In the genomic region with DNA sequence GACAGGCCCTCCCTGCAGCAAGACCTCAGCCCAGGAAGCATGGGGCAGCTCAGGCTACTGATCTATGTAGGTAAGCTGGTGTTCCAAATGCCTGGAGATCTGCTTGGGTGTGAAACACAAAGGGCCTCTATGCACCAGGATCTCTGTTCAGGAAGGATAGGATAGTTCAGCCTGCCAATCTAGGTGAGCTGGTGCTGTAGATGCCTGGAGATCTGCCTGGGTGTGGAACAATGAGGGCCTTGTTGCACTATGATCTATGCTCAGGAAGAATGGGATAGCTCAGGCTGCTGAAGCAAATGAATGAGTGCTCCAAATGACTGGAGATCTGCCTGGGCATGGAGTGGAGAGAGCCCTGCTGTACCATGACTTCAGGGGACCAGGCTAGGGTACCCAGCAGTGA, we compare ENCODE assay signal across 28 cellular contexts. TPM values are rescaled to one million over a fixed set of nuclear protein-coding genes. Genes with fewer than 3 reads are reported as not detected.
DNase-seq lines count a peak whose midpoint lies in the region; ATAC-seq, FAIRE-seq and TF ChIP-seq lines count a peak whose summit lies in the region.
"Had no signal": no experiment of that assay in that cellular context is flagged by ENCODE, and none has a peak within 500 bp of the region (broad histone marks: within the 10 kb centered on the region; RNA-seq: fewer than 3 reads in every experiment).

No MANE protein-coding gene starts in this region.

- CTCF ChIA-PET in H1 (lab: Charles Lee; ENCODE audit: partially characterized antibody) = interaction anchor here (0.9 to 2.5 kb wide), 16 partner anchors 9 to 752 kb away, joined by 3 to 13 read pairs (median 4); no protein-coding TSS in a partner anchor
- CTCF ChIA-PET in CD8-positive, alpha-beta memory T cell (lab: Charles Lee) = no interaction called here

- no peak overlapping the region for H2BK15ac ChIP-seq in H1 (ENCODE audit: low read length)

- H3K14ac ChIP-seq in H1 (ENCODE audit: insufficient read length) = no peak overlapping the region

- peaks cover 0 to 5% of the 10 kb centered on the region in 2 donors for H3K27me3 Mint-ChIP-seq in CD8-positive, alpha-beta memory T cell
- H3K27me3 Mint-ChIP-seq: CD4-positive, alpha-beta T cell had no signal

- H3K56ac ChIP-seq in H1 (replicated peaks; ENCODE audit: insufficient read length, low read depth, low read length) = no peak overlapping the region

- DNase-seq in HT1080 (ENCODE audit: low read depth) (peak; percentile 46), H1 (ENCODE audit: low read depth in 1 of 2, low spot score in 2 of 2) (no peak), keratinocyte (ENCODE audit: low read depth, low spot score) (no peak), ACHN (no peak)
- DNase-seq in stimulated activated effector memory CD8-positive, alpha-beta T cell treated with anti-CD3 and anti-CD28 coated beads, Interleukin-12 subunit alpha, Interleukin-12 subunit beta, amount 100 ng/mL, for 72 hours (ENCODE audit: low spot score in 2 of 2) = no peak
- no peak for DNase-seq in activated CD4-positive, alpha-beta T cell treated with anti-CD3 and anti-CD28 coated beads, Interleukin-2, amount 50 U/mL, for 4 hours
- no peak for DNase-seq in CD8-positive, alpha-beta memory T cell
- DNase-seq: AML-193; CD4-positive, alpha-beta T cell; DMS 273 treated with DMSO at 0.1 percent for 48 hours; DMS79; EL; GDM1; GOT3; HCEC 1CT; IMR-90; MM.1S; NCI-H1694 treated with DMSO at 0.1 percent for 48 hours; NCI-H226; NCI-H510A; SHP77 treated with DMSO at 0.1 percent for 48 hours; SK-N-SH had no signal

- in situ Hi-C loops in ACHN (cut with HindIII; ENCODE audit: low pct_ligation_motif_present, low pct_unique_long_range_greater_than_20kb, low sequenced_read_pairs) = no loop called here

- H2AFZ ChIP-seq in H1 (ENCODE audit: low read length) = 0 out of 2 replicates have a peak overlapping the region, but pooled peaks have one; percentile 2
- H2AFZ ChIP-seq in keratinocyte (ENCODE audit: control insufficient read depth, low read length) = no peak overlapping the region

- H4K8ac ChIP-seq in H1 (ENCODE audit: extremely low read depth, insufficient read depth, low read length) = no peak overlapping the region

- no peak overlapping the region for H3K27ac ChIP-seq in H1 (ENCODE audit: low read depth, low read length)
- no peak overlapping the region for H3K27ac ChIP-seq in keratinocyte (ENCODE audit: control insufficient read depth, insufficient read depth, low read length)
- no peak overlapping the region for H3K27ac ChIP-seq in CD8-positive, alpha-beta memory T cell (ENCODE audit: low read depth, low read length)
- H3K27ac ChIP-seq: BLaER1 treated with 17β-estradiol and CSF1 and Interleukin-3, amounts not matched to agents 10 nM and 100 nM; KMS-11 had no signal

- no peaks in the 10 kb centered on the region for H3K9me1 ChIP-seq in keratinocyte (ENCODE audit: control insufficient read depth, extremely low read depth, insufficient read depth, low read length)

- no peak overlapping the region for H2BK12ac ChIP-seq in H1 (ENCODE audit: low read depth, low read length)

- no peaks in the 10 kb centered on the region for H4K20me1 ChIP-seq in H1 (replicated peaks in 1 of 2; ENCODE audit: control insufficient read depth in 1 of 2, insufficient read depth in 2 of 2, low read length in 2 of 2)
- H4K20me1 ChIP-seq in keratinocyte (ENCODE audit: control insufficient read depth, extremely low read depth, insufficient read depth, low read length) = no peaks in the 10 kb centered on the region
- H4K20me1 ChIP-seq: BLaER1 treated with 17β-estradiol and CSF1 and Interleukin-3, amounts not matched to agents 10 nM and 100 nM had no signal

- POLR2A ChIA-PET in H1 (lab: Charles Lee; ENCODE audit: partially characterized antibody) = no interaction called here
- POLR2A ChIA-PET in CD8-positive, alpha-beta memory T cell (lab: Charles Lee) = no interaction called here

- H3K36me3 ChIP-seq in H1 (ENCODE audit: control insufficient read depth in 2 of 4, insufficient read depth in 4 of 4, low read length in 3 of 4) (no peaks in the 10 kb centered on the region), keratinocyte (ENCODE audit: control insufficient read depth in 2 of 2, extremely low read depth in 1 of 2, insufficient read depth in 2 of 2, low read length in 2 of 2) (no peaks in the 10 kb centered on the region)
- no peaks in the 10 kb centered on the region for H3K36me3 ChIP-seq in CD8-positive, alpha-beta memory T cell (ENCODE audit: insufficient read depth, low read length)
- H3K36me3 ChIP-seq: BLaER1 treated with 17β-estradiol and CSF1 and Interleukin-3, amounts not matched to agents 10 nM and 100 nM had no signal

- TF ChIP-seq EP300 in H1 (IDR thresholded peaks at IDR 0.05; ENCODE audit: borderline replicate concordance in 1 of 2, low read depth in 2 of 2, low read length in 2 of 2) = no peak

- no peak overlapping the region; the same call in 1 of the 2 replicates for H3K18ac ChIP-seq in H1 (ENCODE audit: extremely low read depth, low read length)

- H2BK20ac ChIP-seq in H1 (ENCODE audit: low read length) = no peak overlapping the region

- H3K4me3 ChIP-seq in H1 (ENCODE audit: extremely low read depth in 1 of 4, insufficient read depth in 2 of 4, low read depth in 3 of 4, low read length in 4 of 4) (no peak overlapping the region), keratinocyte (ENCODE audit: control insufficient read depth in 2 of 3, extremely low read depth in 1 of 3, insufficient read depth in 2 of 3, low read depth in 1 of 3, low read length in 3 of 3) (no peak overlapping the region)
- no peak overlapping the region for H3K4me3 ChIP-seq in CD8-positive, alpha-beta memory T cell (ENCODE audit: low read length)
- H3K4me3 ChIP-seq: BLaER1 treated with 17β-estradiol and CSF1 and Interleukin-3, amounts not matched to agents 10 nM and 100 nM; GM12878 had no signal

- H3K23me2 ChIP-seq in H1 (ENCODE audit: low read depth, low read length) = no peaks in the 10 kb centered on the region

- no peak for TF ChIP-seq POLR2A in H1 (IDR thresholded peaks at IDR 0.05; ENCODE audit: control extremely low read depth in 1 of 2, low read depth in 2 of 2, low read length in 2 of 2)

- H4K5ac ChIP-seq in H1 (ENCODE audit: insufficient read length, low read depth, low read length) = no peak overlapping the region

- no peak overlapping the region for H3K4ac ChIP-seq in H1 (replicated peaks; ENCODE audit: insufficient read length, low read depth, low read length)

- H3K9me3 Mint-ChIP-seq in stimulated activated effector memory CD8-positive, alpha-beta T cell treated with anti-CD3 and anti-CD28 coated beads, Interleukin-12 subunit alpha, Interleukin-12 subunit beta, amount 100 ng/mL, for 72 hours = no peaks in the 10 kb centered on the region
- peaks cover 0 to 2% (median 0%) of the 10 kb centered on the region in 5 donors for H3K9me3 Mint-ChIP-seq in CD8-positive, alpha-beta memory T cell

- no peak for FAIRE-seq in H1 (lab: Jason Lieb, UNC)
- peak; percentile 23 for FAIRE-seq in keratinocyte (lab: Jason Lieb, UNC)
- FAIRE-seq: A204.1, GM12878 had no signal

- H3K9me3 ChIP-seq in H1 (ENCODE audit: insufficient read depth in 2 of 2, low read depth in 1 of 2, low read length in 1 of 2) (no peaks in the 10 kb centered on the region), keratinocyte (ENCODE audit: control insufficient read depth, low read depth, low read length) (no peaks in the 10 kb centered on the region)
- no peaks in the 10 kb centered on the region for H3K9me3 ChIP-seq in CD8-positive, alpha-beta memory T cell (ENCODE audit: low read length)
- H3K9me3 ChIP-seq: BLaER1 treated with 17β-estradiol and CSF1 and Interleukin-3, amounts not matched to agents 10 nM and 100 nM; SK-N-SH had no signal

- no peak overlapping the region for H3K4me3 Mint-ChIP-seq in stimulated activated effector memory CD8-positive, alpha-beta T cell treated with anti-CD3 and anti-CD28 coated beads, Interleukin-12 subunit alpha, Interleukin-12 subunit beta, amount 100 ng/mL, for 72 hours
- H3K4me3 Mint-ChIP-seq in CD8-positive, alpha-beta memory T cell = no peak overlapping the region
- H3K4me3 Mint-ChIP-seq: CD4-positive, alpha-beta T cell had no signal

- ATAC-seq in stimulated activated effector memory CD8-positive, alpha-beta T cell treated with anti-CD3 and anti-CD28 coated beads, Interleukin-12 subunit alpha, Interleukin-12 subunit beta, amount 100 ng/mL, for 72 hours = peak; percentile 21
- ATAC-seq: Panc1 had no signal

- TF ChIP-seq CTCF in H1 (IDR thresholded peaks at IDR 0.05; ENCODE audit: control extremely low read depth in 1 of 3, insufficient read depth in 1 of 3, low read depth in 1 of 3, low read length in 3 of 3) (no peak), keratinocyte (optimal IDR thresholded peaks at IDR 0.05 in 1 of 3, IDR thresholded peaks at IDR 0.05 in 1 of 3, conservative IDR thresholded peaks at IDR 0.05 in 1 of 3; ENCODE audit: extremely low read depth in 1 of 3, insufficient read depth in 2 of 3, low read length in 3 of 3) (no peak)

- H3K9ac ChIP-seq in H1 (replicated peaks in 1 of 4; ENCODE audit: extremely low read depth in 1 of 4, low read depth in 3 of 4, low read length in 3 of 4) (no peak overlapping the region), keratinocyte (ENCODE audit: control insufficient read depth, extremely low read depth, insufficient read depth, low read length) (no peak overlapping the region)
- H3K9ac ChIP-seq: BLaER1 treated with 17β-estradiol and CSF1 and Interleukin-3, amounts not matched to agents 10 nM and 100 nM; KMS-11; SK-N-SH had no signal

- no peaks in the 10 kb centered on the region for H3K27me3 ChIP-seq in H1 (replicated peaks in 1 of 4; ENCODE audit: control insufficient read depth in 3 of 4, extremely low read depth in 1 of 4, insufficient read depth in 3 of 4, low read length in 3 of 4)
- H3K27me3 ChIP-seq in keratinocyte (ENCODE audit: control insufficient read depth, extremely low read depth, insufficient read depth, low read length) = no peaks in the 10 kb centered on the region
- no peaks in the 10 kb centered on the region for H3K27me3 ChIP-seq in CD8-positive, alpha-beta memory T cell (ENCODE audit: insufficient read depth, low read length, poor library complexity, severe bottlenecking)
- H3K27me3 ChIP-seq: BLaER1 treated with 17β-estradiol and CSF1 and Interleukin-3, amounts not matched to agents 10 nM and 100 nM had no signal

- dilution Hi-C loops in keratinocyte (cut with MboI; ENCODE audit: extremely low pct_ligation_motif_present, low sequenced_read_pairs) = no loop called here

- no peaks in the 10 kb centered on the region for H3K4me1 ChIP-seq in H1 (replicated peaks in 1 of 4; ENCODE audit: control insufficient read depth in 3 of 4, insufficient read depth in 4 of 4, low read length in 3 of 4)
- no peaks in the 10 kb centered on the region for H3K4me1 ChIP-seq in keratinocyte (ENCODE audit: control insufficient read depth, extremely low read depth, insufficient read depth, low read length)
- no peaks in the 10 kb centered on the region for H3K4me1 ChIP-seq in CD8-positive, alpha-beta memory T cell (ENCODE audit: insufficient read depth, low read length)
- H3K4me1 ChIP-seq: BLaER1 treated with 17β-estradiol and CSF1 and Interleukin-3, amounts not matched to agents 10 nM and 100 nM had no signal

- H3K23ac ChIP-seq in H1 (ENCODE audit: insufficient read length) = no peak overlapping the region

- no peak overlapping the region for H2AK5ac ChIP-seq in H1 (ENCODE audit: low read depth, low read length)

- H2BK120ac ChIP-seq in H1 (replicated peaks; ENCODE audit: low read depth, low read length) = no peak overlapping the region

- no peaks in the 10 kb centered on the region for H3K79me1 ChIP-seq in H1 (ENCODE audit: low read depth, low read length)

- H3K27ac Mint-ChIP-seq in stimulated activated effector memory CD8-positive, alpha-beta T cell treated with anti-CD3 and anti-CD28 coated beads, Interleukin-12 subunit alpha, Interleukin-12 subunit beta, amount 100 ng/mL, for 72 hours = no peak overlapping the region
- no peak overlapping the region for H3K27ac Mint-ChIP-seq in CD8-positive, alpha-beta memory T cell
- H3K27ac Mint-ChIP-seq: CD4-positive, alpha-beta T cell had no signal

- no peaks in the 10 kb centered on the region for H3K4me1 Mint-ChIP-seq in stimulated activated effector memory CD8-positive, alpha-beta T cell treated with anti-CD3 and anti-CD28 coated beads, Interleukin-12 subunit alpha, Interleukin-12 subunit beta, amount 100 ng/mL, for 72 hours
- no peaks in the 10 kb centered on the region for H3K4me1 Mint-ChIP-seq in CD8-positive, alpha-beta memory T cell

- no peak overlapping the region for H4K91ac ChIP-seq in H1 (replicated peaks; ENCODE audit: insufficient read length, low read length)

- H3K79me2 ChIP-seq in H1 (ENCODE audit: control insufficient read depth in 1 of 2, insufficient read depth in 2 of 2, low read length in 2 of 2) (no peaks in the 10 kb centered on the region), keratinocyte (ENCODE audit: control insufficient read depth, insufficient read depth, low read length) (no peaks in the 10 kb centered on the region)

- H3K36me3 Mint-ChIP-seq in stimulated activated effector memory CD8-positive, alpha-beta T cell treated with anti-CD3 and anti-CD28 coated beads, Interleukin-12 subunit alpha, Interleukin-12 subunit beta, amount 100 ng/mL, for 72 hours = no peaks in the 10 kb centered on the region
- no peaks in the 10 kb centered on the region for H3K36me3 Mint-ChIP-seq in CD8-positive, alpha-beta memory T cell

- H3K4me2 ChIP-seq in H1 (ENCODE audit: insufficient read depth in 1 of 2, low read depth in 2 of 2, low read length in 2 of 2) = no peak overlapping the region
- no peak overlapping the region for H3K4me2 ChIP-seq in keratinocyte (ENCODE audit: control insufficient read depth, extremely low read depth, insufficient read depth, low read depth, low read length)
- H3K4me2 ChIP-seq: BLaER1 treated with 17β-estradiol and CSF1 and Interleukin-3, amounts not matched to agents 10 nM and 100 nM; KMS-11; SK-N-SH had no signal

- H2BK5ac ChIP-seq in H1 (ENCODE audit: low read depth, low read length) = no peak overlapping the region

- no peak for TF ChIP-seq RAD21 in H1 (IDR thresholded peaks at IDR 0.05 in 1 of 2, conservative IDR thresholded peaks at IDR 0.05 in 1 of 2; ENCODE audit: low read depth in 2 of 2, low read length in 2 of 2)

RNA-seq across cellular contexts. Expression of a gene that starts 48.9 kb away (rescaled TPM):
- 0.30 TPM in 1 of 2 replicates, not detected in the other for total RNA-seq in HT1080 (2014; rRNA removed; shearing (Covaris generic))
- polyA plus RNA-seq in HT1080 (2015; cell fraction: cytosol; rRNA removed) = 0.60 TPM in 1 of 2 replicates, not detected in the other
- polyA plus RNA-seq in HT1080 (2015; cell fraction: nucleus; rRNA removed) = not detected in 2 replicates
- total RNA-seq in H1 (2021; fragmentation: NEBNext Ultra II Directional; extraction: Animal tissue kit (Norgen Biotek cat#: 25700)) = not detected in 2 replicates
- polyA plus RNA-seq in H1 (2011; rRNA removed) = not detected in 2 replicates
- not detected for polyA plus RNA-seq in H1 (2011; cell fraction: cytosol; rRNA removed)
- polyA plus RNA-seq in H1 (2011; cell fraction: nucleus; rRNA removed) = not detected
- polyA plus RNA-seq in H1 (2012, experiment 1 of 2) = not detected in 4 replicates
- not detected for polyA plus RNA-seq in H1 (2012, experiment 2 of 2)
- not detected for polyA plus RNA-seq in H1 (2013, experiment 1 of 2)
- not detected for polyA plus RNA-seq in H1 (2013, experiment 2 of 2)
- not detected in 2 replicates for polyA minus RNA-seq in H1 (2011; rRNA and poly(A)+ RNA removed)
- not detected for polyA minus RNA-seq in H1 (2011; cell fraction: cytosol; rRNA and poly(A)+ RNA removed)
- polyA minus RNA-seq in H1 (2011; cell fraction: nucleus; rRNA and poly(A)+ RNA removed) = not detected
- not detected in 3 replicates for polyA plus RNA-seq in keratinocyte
- not detected for polyA plus RNA-seq in keratinocyte (2011; ENCODE audit: low read depth)
- polyA plus RNA-seq in keratinocyte (2011; cell fraction: cytosol; rRNA removed) = not detected in 2 replicates
- polyA plus RNA-seq in keratinocyte (2011; cell fraction: nucleus; rRNA removed) = not detected in 2 replicates
- not detected in 2 replicates for polyA plus RNA-seq in keratinocyte (2012; ENCODE audit: low replicate concordance)
- polyA minus RNA-seq in keratinocyte = not detected in 3 replicates
- polyA minus RNA-seq in keratinocyte (2011; cell fraction: cytosol; rRNA and poly(A)+ RNA removed) = not detected
- not detected in 2 replicates for polyA minus RNA-seq in keratinocyte (2011; cell fraction: nucleus; rRNA and poly(A)+ RNA removed)
- total RNA-seq in CD8-positive, alpha-beta memory T cell = not detected
- polyA plus RNA-seq in CD8-positive, alpha-beta memory T cell = not detected
- total RNA-seq: CD4-positive, alpha-beta T cell; GM12878; IMR-90; OCI-LY7 had no signal
- polyA plus RNA-seq: IMR-90, SK-N-SH had no signal
